20 cellular contexts compared by ENCODE assay signal in the genomic region with DNA sequence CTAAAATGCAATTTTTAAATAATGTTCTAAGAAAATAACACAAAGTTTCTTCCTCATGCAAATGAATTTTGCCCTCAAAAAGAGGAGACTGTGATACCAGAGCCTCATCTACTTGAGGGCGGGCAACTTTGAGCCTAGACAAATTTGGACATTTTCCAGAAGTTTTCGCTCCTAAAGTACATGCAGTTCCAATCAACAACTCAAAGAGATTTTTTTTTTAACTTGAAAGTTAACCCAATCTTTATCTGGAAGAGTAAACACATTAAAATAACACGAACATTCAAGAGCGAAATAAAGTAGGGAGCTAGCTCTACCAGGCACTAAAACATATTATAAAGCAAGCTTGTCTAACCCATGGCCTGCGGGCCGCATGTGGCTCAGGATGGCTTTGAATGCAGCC.
"Had no signal": no experiment of that assay in that cellular context is flagged by ENCODE, and none has a peak within 500 bp of the region (broad histone marks: within the 10 kb centered on the region; RNA-seq: fewer than 3 reads in every experiment).

No MANE protein-coding gene starts in this region.

- H3K4me1 ChIP-seq: colonic mucosa, heart left ventricle, right atrium auricular region, sigmoid colon, tibial artery, upper lobe of left lung, uterus had no signal

- H3K9me3 ChIP-seq: colonic mucosa, heart left ventricle, right atrium auricular region, sigmoid colon, tibial artery, upper lobe of left lung, uterus had no signal

- H3K4me3 ChIP-seq: colonic mucosa, heart left ventricle, right atrium auricular region, sigmoid colon, skin epidermis, tibial artery, upper lobe of left lung, uterus had no signal

- DNase-seq: colonic mucosa; dermis blood vessel endothelial cell; effector CD4-positive, alpha-beta T cell; endodermal cell; erythroblast; foreskin melanocyte; heart left ventricle; hypothalamus; kidney glomerular epithelial cell; mammary epithelial cell; natural killer cell; sigmoid colon; stimulated activated CD4-positive, alpha-beta T cell treated with anti-CD3 and anti-CD28 coated beads, Interleukin-12 subunit alpha, Interleukin-12 subunit beta, amount 100 ng/mL, for 4 hours; stimulated activated naive CD4-positive, alpha-beta T cell; tibial artery; upper lobe of left lung; uterus had no signal

- ATAC-seq: heart left ventricle, left lobe of liver, natural killer cell had no signal

- H3K36me3 ChIP-seq: colonic mucosa, heart left ventricle, right atrium auricular region, sigmoid colon, tibial artery, upper lobe of left lung, uterus had no signal
